ENCODE assay signal across 2 cellular contexts in the genomic region with DNA sequence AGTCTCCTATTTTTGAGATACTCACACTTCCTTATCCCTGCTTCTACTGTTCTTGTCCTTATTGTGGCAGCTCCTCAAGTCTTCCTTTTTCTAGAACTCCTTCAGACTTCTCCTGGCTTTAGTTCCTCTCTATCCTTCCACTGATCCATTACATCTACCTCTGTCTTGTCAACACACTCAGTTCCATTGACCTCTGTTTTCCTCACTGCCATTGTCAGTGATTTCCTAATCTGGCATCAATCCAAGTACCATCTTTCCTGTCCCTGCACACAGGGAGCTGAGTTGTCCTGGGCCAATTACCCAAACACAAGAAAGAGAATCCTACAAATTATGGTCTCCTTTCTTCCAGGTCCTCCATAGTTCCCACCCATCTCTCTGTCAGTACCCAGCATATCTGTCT.
TF ChIP-seq lines count a peak whose summit lies in the region.

No MANE protein-coding gene starts in this region.

TF ChIP-seq in liver, 16 proteins besides CTCF, POLR2A, EP300 and RAD21:
- TF ChIP-seq, protein P1, sequence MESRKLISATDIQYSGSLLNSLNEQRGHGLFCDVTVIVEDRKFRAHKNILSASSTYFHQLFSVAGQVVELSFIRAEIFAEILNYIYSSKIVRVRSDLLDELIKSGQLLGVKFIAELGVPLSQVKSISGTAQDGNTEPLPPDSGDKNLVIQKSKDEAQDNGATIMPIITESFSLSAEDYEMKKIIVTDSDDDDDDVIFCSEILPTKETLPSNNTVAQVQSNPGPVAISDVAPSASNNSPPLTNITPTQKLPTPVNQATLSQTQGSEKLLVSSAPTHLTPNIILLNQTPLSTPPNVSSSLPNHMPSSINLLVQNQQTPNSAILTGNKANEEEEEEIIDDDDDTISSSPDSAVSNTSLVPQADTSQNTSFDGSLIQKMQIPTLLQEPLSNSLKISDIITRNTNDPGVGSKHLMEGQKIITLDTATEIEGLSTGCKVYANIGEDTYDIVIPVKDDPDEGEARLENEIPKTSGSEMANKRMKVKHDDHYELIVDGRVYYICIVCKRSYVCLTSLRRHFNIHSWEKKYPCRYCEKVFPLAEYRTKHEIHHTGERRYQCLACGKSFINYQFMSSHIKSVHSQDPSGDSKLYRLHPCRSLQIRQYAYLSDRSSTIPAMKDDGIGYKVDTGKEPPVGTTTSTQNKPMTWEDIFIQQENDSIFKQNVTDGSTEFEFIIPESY (IDR thresholded peaks at IDR 0.05): no peak
- peak; percentile 70 to 81 for TF ChIP-seq RXRA (IDR thresholded peaks at IDR 0.05)

TF ChIP-seq in HepG2, 621 proteins besides CTCF, POLR2A, EP300 and RAD21 (continued from another document):
- TF ChIP-seq NCOR1 (IDR thresholded peaks at IDR 0.05; ENCODE audit: borderline replicate concordance, low read length) (no peak), TCF12 (IDR thresholded peaks at IDR 0.05) (no peak), TCF12 (CRISPR knock-in tag; IDR thresholded peaks at IDR 0.05) (no peak), ZSCAN20 (CRISPR knock-in tag; IDR thresholded peaks at IDR 0.05; ENCODE audit: borderline replicate concordance) (no peak), ZNF788 (CRISPR knock-in tag; IDR thresholded peaks at IDR 0.05; ENCODE audit: borderline replicate concordance) (no peak), ATRX (CRISPR knock-in tag; IDR thresholded peaks at IDR 0.05; ENCODE audit: borderline replicate concordance) (no peak)
